Comparison of ENCODE assay signal across 19 cellular contexts in genomic region chr18:63363951-63364350, GRCh38. TPM values are rescaled to one million over a fixed set of nuclear protein-coding genes. Genes with fewer than 3 reads are reported as not detected.
DNase-seq lines count a peak whose midpoint lies in the region; FAIRE-seq and TF ChIP-seq lines count a peak whose summit lies in the region.
"Had no signal": no experiment of that assay in that cellular context is flagged by ENCODE, and none has a peak within 500 bp of the region (broad histone marks: within the 10 kb centered on the region; RNA-seq: fewer than 3 reads in every experiment).

No MANE protein-coding gene starts in this region.

- H3K9me3 Mint-ChIP-seq in activated T-cell treated with anti-CD3 and anti-CD28 coated beads, Interleukin-2, amount 50 U/mL, for 24 hours, result peaks cover 3% of the 10 kb centered on the region
- H3K9me3 Mint-ChIP-seq in immature natural killer cell, result no peaks in the 10 kb centered on the region
- H3K9me3 Mint-ChIP-seq in endodermal cell, result peaks cover 7% of the 10 kb centered on the region
- H3K9me3 Mint-ChIP-seq: nephron had no signal

- WGBS in endodermal cell (ENCODE audit: insufficient coverage in 1 of 2, insufficient read length in 1 of 2), 2 experiments, result 89 to 96% methylated on average over 2 of the region's 2 CpGs

- H3K27me3 Mint-ChIP-seq in activated T-cell treated with anti-CD3 and anti-CD28 coated beads, Interleukin-2, amount 50 U/mL, for 24 hours, result no peaks in the 10 kb centered on the region
- H3K27me3 Mint-ChIP-seq in immature natural killer cell (ENCODE audit: low read depth in 3 of 3) (peaks cover 4 to 8% (median 5%) of the 10 kb centered on the region in 3 donors), endodermal cell (ENCODE audit: insufficient read depth) (no peaks in the 10 kb centered on the region)

- TF ChIP-seq CTCF in endodermal cell (conservative IDR thresholded peaks at IDR 0.05), result no peak

- H3K27me3 ChIP-seq in endodermal cell (ENCODE audit: control insufficient read depth, insufficient read depth, low read length, poor library complexity, severe bottlenecking), result no peaks in the 10 kb centered on the region
- H3K27me3 ChIP-seq: gastroesophageal sphincter, testis had no signal

- H3K9me3 ChIP-seq in endodermal cell (ENCODE audit: control insufficient read depth, low read length), result peaks cover 5% of the 10 kb centered on the region
- H3K9me3 ChIP-seq: gastroesophageal sphincter, testis had no signal

- peak; percentile 52 for FAIRE-seq in GM19239 (lab: Jason Lieb, UNC)
- FAIRE-seq: A549 had no signal

- H3K27ac ChIP-seq in endodermal cell (ENCODE audit: low read depth, low read length), result no peak overlapping the region
- H3K27ac ChIP-seq: A549, gastroesophageal sphincter, HL-60, testis had no signal

- H3K36me3 Mint-ChIP-seq in activated T-cell treated with anti-CD3 and anti-CD28 coated beads, Interleukin-2, amount 50 U/mL, for 24 hours (ENCODE audit: low read depth), result peaks cover 73% of the 10 kb centered on the region
- peaks cover 0 to 8% (median 7%) of the 10 kb centered on the region in 3 donors for H3K36me3 Mint-ChIP-seq in immature natural killer cell
- H3K36me3 Mint-ChIP-seq in endodermal cell (ENCODE audit: low read depth), result peaks cover 28% of the 10 kb centered on the region

- DNase-seq in activated T-cell treated with anti-CD3 and anti-CD28 coated beads, Interleukin-2, amount 50 U/mL, for 24 hours, result no peak
- DNase-seq in activated T-cell treated with anti-CD3 and anti-CD28 coated beads for 4 hours (no peak), GM19239 (ENCODE audit: insufficient read length, low spot score) (no peak), immature natural killer cell (peak; percentile 64 to 74 (median 68)), cerebellar nuclear complex (lab: John Stamatoyannopoulos, UW) (no peak), putamen (ENCODE audit: low spot score) (no peak), endodermal cell (no peak)
- peak; percentile 20 for DNase-seq in activated CD4-positive, alpha-beta T cell treated with anti-CD3 and anti-CD28 coated beads, Interleukin-2, amount 50 U/mL, for 1 hour
- DNase-seq: caudate nucleus, COR-L47, GF-D8, NCI-H510A treated with DMSO at 0.1 percent for 48 hours, testis had no signal

- no peak overlapping the region for H3K4me3 ChIP-seq in endodermal cell (ENCODE audit: low read length)
- H3K4me3 ChIP-seq: A549, gastroesophageal sphincter, lung, testis had no signal

- no peak overlapping the region for H3K4me3 Mint-ChIP-seq in activated T-cell treated with anti-CD3 and anti-CD28 coated beads, Interleukin-2, amount 50 U/mL, for 24 hours
- H3K4me3 Mint-ChIP-seq in immature natural killer cell (peak overlapping the region; percentile 5 to 36 (median 21)), endodermal cell (no peak overlapping the region)

- H3K4me1 Mint-ChIP-seq in activated T-cell treated with anti-CD3 and anti-CD28 coated beads, Interleukin-2, amount 50 U/mL, for 24 hours (ENCODE audit: low read depth), result peaks cover 36% of the 10 kb centered on the region
- H3K4me1 Mint-ChIP-seq in immature natural killer cell (peaks cover 58 to 60% of the 10 kb centered on the region in 2 donors), endodermal cell (peaks cover 8% of the 10 kb centered on the region)

- peaks cover 27% of the 10 kb centered on the region for H3K36me3 ChIP-seq in endodermal cell (ENCODE audit: control insufficient read depth, insufficient read depth, low read length)

- peak overlapping the region; percentile 45 for H3K27ac Mint-ChIP-seq in activated T-cell treated with anti-CD3 and anti-CD28 coated beads, Interleukin-2, amount 50 U/mL, for 24 hours
- H3K27ac Mint-ChIP-seq in immature natural killer cell, result peak overlapping the region in 4 of 6 donors; percentile 2 to 25 (median 13)
- no peak overlapping the region for H3K27ac Mint-ChIP-seq in endodermal cell
- H3K27ac Mint-ChIP-seq: nephron, WTC11 had no signal

- H3K4me1 ChIP-seq in endodermal cell (ENCODE audit: control insufficient read depth, insufficient read depth, low read length), result peaks cover 3% of the 10 kb centered on the region

- no peak overlapping the region for H3K9ac ChIP-seq in endodermal cell (ENCODE audit: extremely low read depth, low read length, poor library complexity, severe bottlenecking)

RNA-seq across cellular contexts. Expression of gene KDSR, which starts 3.1 kb away (rescaled TPM):
- 10 to 100 TPM; 37.7 to 45.6 (median 39.2) TPM for polyA plus RNA-seq in immature natural killer cell
- 10 to 100 TPM; 39.3 to 51.0 TPM for total RNA-seq in endodermal cell
- 35.0 TPM for polyA plus RNA-seq in endodermal cell (2013, experiment 1 of 2)
- polyA plus RNA-seq in endodermal cell (2013, experiment 2 of 2), result 33.0 TPM

RNA-seq across cellular contexts. Expression of gene BCL2, which starts 44.4 kb away (rescaled TPM):
- polyA plus RNA-seq in immature natural killer cell, result 1 to 10 TPM; 5.1 to 8.0 (median 5.7) TPM
- 1 to 10 TPM; 1.4 to 2.3 TPM for total RNA-seq in endodermal cell
- polyA plus RNA-seq in endodermal cell (2013, experiment 1 of 2), result 6.3 TPM
- 5.0 TPM for polyA plus RNA-seq in endodermal cell (2013, experiment 2 of 2)

RNA-seq across cellular contexts. Expression of gene VPS4B, which starts 58.3 kb away (rescaled TPM):
- 10 to 100 TPM; 63.5 to 99.1 (median 75.5) TPM for polyA plus RNA-seq in immature natural killer cell
- 10 to 100 TPM; 44.7 to 46.1 TPM for total RNA-seq in endodermal cell
- polyA plus RNA-seq in endodermal cell (2013, experiment 1 of 2), result 23.7 TPM
- polyA plus RNA-seq in endodermal cell (2013, experiment 2 of 2), result 22.8 TPM

Comparison
In these comparisons a context has a peak if more than half of its experiments do, and no peak if none do; other contexts are left out.
1. DNase-seq: peak in activated CD4-positive, alpha-beta T cell treated with anti-CD3 and anti-CD28 coated beads, Interleukin-2, amount 50 U/mL, for 1 hour (single experiment) and immature natural killer cell (3 of 3); none in activated T-cell treated with anti-CD3 and anti-CD28 coated beads, Interleukin-2, amount 50 U/mL, for 24 hours (single experiment), activated T-cell treated with anti-CD3 and anti-CD28 coated beads for 4 hours (single experiment), GM19239 (single experiment), cerebellar nuclear complex (0 of 2), putamen (single experiment) and endodermal cell (single experiment).
2. H3K4me3 Mint-ChIP-seq: peak in immature natural killer cell (5 of 5); none in activated T-cell treated with anti-CD3 and anti-CD28 coated beads, Interleukin-2, amount 50 U/mL, for 24 hours (single experiment) and endodermal cell (single experiment).